Comparison of ENCODE assay signal across 8 cellular contexts in the genomic region with DNA sequence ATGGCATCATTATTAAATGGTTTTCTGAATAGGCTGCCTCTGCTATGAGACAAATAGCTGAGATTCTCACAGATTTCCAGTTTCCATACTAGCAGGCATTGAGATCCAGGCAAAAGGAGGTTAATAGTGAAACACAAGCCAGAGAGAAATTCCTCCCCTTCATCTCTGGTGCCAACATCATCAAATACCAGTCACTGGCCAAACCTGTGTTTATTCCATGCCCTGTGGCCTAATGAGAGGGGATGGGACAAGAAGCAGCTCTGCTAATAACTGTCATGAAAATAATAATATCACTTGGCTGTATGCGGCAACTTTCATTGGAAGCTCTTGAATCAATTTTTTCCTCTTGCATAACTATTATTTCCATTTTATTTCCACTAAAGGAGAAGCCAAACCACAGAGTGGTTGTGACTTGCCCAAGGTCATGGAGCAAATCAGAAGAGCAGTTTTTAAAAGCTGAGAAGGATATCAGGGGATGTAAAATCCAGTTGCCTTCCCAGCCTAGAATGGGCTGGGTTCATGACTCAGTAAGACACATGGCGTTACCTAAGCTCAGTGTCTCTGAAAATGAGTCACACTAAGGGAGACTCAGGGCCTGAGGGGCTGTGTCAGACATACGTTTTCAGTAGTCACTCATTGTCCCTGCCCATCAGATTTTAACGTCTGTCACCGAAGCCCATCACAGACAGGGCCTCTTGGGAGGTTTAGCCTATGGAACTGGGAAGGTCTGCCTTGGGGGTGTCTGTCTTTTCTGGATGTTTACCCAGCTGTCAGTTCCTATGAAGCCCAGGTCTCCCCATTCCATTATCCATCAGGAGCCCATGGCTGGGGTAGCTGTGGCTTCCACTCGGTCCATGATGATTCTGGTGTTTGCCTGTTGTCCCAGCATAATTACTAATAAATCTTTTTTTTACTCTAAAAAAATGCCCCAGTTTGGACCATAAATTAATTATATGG.
DNase-seq lines count a peak whose midpoint lies in the region; ATAC-seq and TF ChIP-seq lines count a peak whose summit lies in the region.

No MANE protein-coding gene starts in this region.

- peak overlapping the region; percentile 74 for H3K4me2 ChIP-seq in mammary epithelial cell (ENCODE audit: insufficient read depth, low read depth, low read length)

- intact Hi-C loops in mammary epithelial cell (cut with micrococcal nuclease), result loop anchor here (1.0 kb wide), 1 partner anchor 16 kb away; no protein-coding TSS in a partner anchor
- intact Hi-C loops in psoas muscle (cut with DNase I), result loop anchor here in 1 of 2 donors (10.0 kb wide), 1 partner anchor 247 kb away; no protein-coding TSS in a partner anchor
- intact Hi-C loops in head of caudate nucleus (cut with DNase I), result no loop called here

- H3K9me3 ChIP-seq in mammary epithelial cell (replicated peaks; ENCODE audit: insufficient read depth, low read length), result no peaks in the 10 kb centered on the region
- H3K9me3 ChIP-seq in psoas muscle, result no peaks in the 10 kb centered on the region

- H3K79me2 ChIP-seq in mammary epithelial cell (ENCODE audit: insufficient read depth, low read length), result no peaks in the 10 kb centered on the region

- H3K27me3 ChIP-seq in mammary epithelial cell (ENCODE audit: insufficient read depth, low read length), result no peaks in the 10 kb centered on the region
- H3K27me3 ChIP-seq in psoas muscle (ENCODE audit: insufficient read depth in 3 of 3, low read length in 2 of 3), result no peaks in the 10 kb centered on the region

- no peaks in the 10 kb centered on the region for H3K36me3 Mint-ChIP-seq in activated naive CD4-positive, alpha-beta T cell treated with anti-CD3 and anti-CD28 coated beads, Interleukin-2, amount 50 U/mL, for 72 hours

- peak overlapping the region; percentile 41 for H2AFZ ChIP-seq in mammary epithelial cell (ENCODE audit: low read depth, low read length)

- H3K9ac ChIP-seq in mammary epithelial cell (ENCODE audit: insufficient read depth, low read length), result peak overlapping the region; percentile 29

- dilution Hi-C loops in mammary epithelial cell (cut with HindIII; ENCODE audit: low sequenced_read_pairs), result loop anchor here (5.0 kb wide), 1 partner anchor 49 kb away; no protein-coding TSS in a partner anchor

- no peak for DNase-seq in activated naive CD4-positive, alpha-beta T cell treated with anti-CD3 and anti-CD28 coated beads, Interleukin-2, amount 50 U/mL, for 72 hours (ENCODE audit: low spot score in 2 of 2)
- no peak for DNase-seq in activated naive CD4-positive, alpha-beta T cell treated with Interleukin-2 at 50 U/mL for 16 hours
- DNase-seq in mammary epithelial cell (peak; percentile 99), psoas muscle (peak in 1 of 2 donors; percentile 23), NCI-H2107 (lab: John Stamatoyannopoulos, UW) (no peak), DMS153 (lab: John Stamatoyannopoulos, UW) (no peak), head of caudate nucleus (no peak)

- CTCF ChIA-PET in mammary epithelial cell (lab: Charles Lee; ENCODE audit: low non-redundant PET), result interaction anchor here (0.6 to 0.9 kb wide), 3 partner anchors 9 to 268 kb away, joined by 3 to 4 read pairs (median 3); no protein-coding TSS in a partner anchor

- H3K4me1 ChIP-seq in mammary epithelial cell (ENCODE audit: insufficient read depth, low read length) (peaks cover 28% of the 10 kb centered on the region), psoas muscle (peaks cover 37% of the 10 kb centered on the region)

- in situ Hi-C loops in mammary epithelial cell (cut with MboI; ENCODE audit: low sequenced_read_pairs in 2 of 2), result no loop called here

- no TSS peak for BruUV-seq in mammary epithelial cell (replicated peaks; lab: Mats Ljungman, UMichigan)

- H3K9me3 Mint-ChIP-seq in activated naive CD4-positive, alpha-beta T cell treated with anti-CD3 and anti-CD28 coated beads, Interleukin-2, amount 50 U/mL, for 72 hours, result peaks cover 3 to 5% of the 10 kb centered on the region in 2 donors

- peak overlapping the region; percentile 49 for H3K27ac ChIP-seq in mammary epithelial cell (ENCODE audit: insufficient read depth, low read depth, low read length)
- peak overlapping the region; percentile 81 for H3K27ac ChIP-seq in psoas muscle

- H3K36me3 ChIP-seq in mammary epithelial cell (ENCODE audit: insufficient read depth, low read length) (no peaks in the 10 kb centered on the region), psoas muscle (ENCODE audit: insufficient read depth in 1 of 2, low read depth in 1 of 2) (no peaks in the 10 kb centered on the region)

- H3K27ac Mint-ChIP-seq in activated naive CD4-positive, alpha-beta T cell treated with anti-CD3 and anti-CD28 coated beads, Interleukin-2, amount 50 U/mL, for 72 hours, result peak overlapping the region in 1 of 2 donors; percentile 65

- H3K4me3 ChIP-seq in mammary epithelial cell (replicated peaks in 1 of 3; ENCODE audit: insufficient read depth in 1 of 3, low read depth in 2 of 3, low read length in 3 of 3), result no peak overlapping the region
- no peak overlapping the region for H3K4me3 ChIP-seq in psoas muscle

- WGBS in mammary epithelial cell (ENCODE audit: low coverage, missing lambda C conversion rate), result 10% methylated on average over 6 of the region's 6 CpGs
- 62 to 79% (median 75%) methylated on average over 6 of the region's 6 CpGs for WGBS in psoas muscle, 3 donors

- no peaks in the 10 kb centered on the region for H4K20me1 ChIP-seq in mammary epithelial cell (ENCODE audit: insufficient read depth, low read length)

- TF ChIP-seq CTCF in mammary epithelial cell (conservative IDR thresholded peaks at IDR 0.05 in 1 of 2, IDR thresholded peaks at IDR 0.05 in 1 of 2; ENCODE audit: extremely low read depth in 1 of 2, insufficient read depth in 1 of 2, low read depth in 1 of 2, low read length in 2 of 2) (no peak), psoas muscle (IDR thresholded peaks at IDR 0.05) (no peak)

- ATAC-seq in activated naive CD4-positive, alpha-beta T cell treated with anti-CD3 and anti-CD28 coated beads, Interleukin-2, amount 50 U/mL, for 72 hours, result peak; percentile 70 to 76
- ATAC-seq in HG03342 (IDR thresholded peaks at IDR 0.05; ENCODE audit: unreplicated experiment) (peak; percentile 68), psoas muscle (peak; percentile 85 to 95 (median 93))
